Comparison of ENCODE assay signal across 8 cellular contexts in genomic region chr9:127423934-127424668, GRCh38. TPM values are rescaled to one million over a fixed set of nuclear protein-coding genes. Genes with fewer than 3 reads are reported as not detected.
DNase-seq lines count a peak whose midpoint lies in the region; ATAC-seq and TF ChIP-seq lines count a peak whose summit lies in the region.

ZNF79 (plus strand) TSS chr9:127424382; CDS start chr9:127424788, 406 bp downstream.

- TF ChIP-seq POLR2A in breast epithelium (IDR thresholded peaks at IDR 0.05): peak; percentile 46

- intact Hi-C loops in breast epithelium (cut with DNase I; ENCODE audit: low total_unique reads): no loop called here

- H3K9ac ChIP-seq in skeletal muscle tissue (ENCODE audit: low read depth in 1 of 3, low read length in 3 of 3): peak within 1 kb of the TSS; percentile 96 to 99 (median 97)

- H3K4me3 ChIP-seq in WERI-Rb-1 (ENCODE audit: low read depth, low read length) (peak within 1 kb of the TSS; percentile 97), breast epithelium (peak within 1 kb of the TSS; percentile 60 to 87 (median 65)), skeletal muscle tissue (ENCODE audit: low read length in 3 of 3) (peak within 1 kb of the TSS; percentile 93 to 98 (median 96))

- no peaks in the 10 kb centered on the region for H3K27me3 ChIP-seq in WERI-Rb-1 (ENCODE audit: insufficient read depth, low read depth, severe bottlenecking)
- no peaks in the 10 kb centered on the region for H3K27me3 ChIP-seq in breast epithelium
- no peaks in the 10 kb centered on the region for H3K27me3 ChIP-seq in skeletal muscle tissue (ENCODE audit: control insufficient read depth in 3 of 3, insufficient read depth in 3 of 3, low read length in 3 of 3)

- H3K36me3 ChIP-seq in WERI-Rb-1 (peaks cover 41% of the 10 kb centered on the region), breast epithelium (no peaks in the 10 kb centered on the region), skeletal muscle tissue (ENCODE audit: control insufficient read depth in 3 of 3, insufficient read depth in 3 of 3, low read length in 3 of 3) (peaks cover 5 to 7% (median 7%) of the 10 kb centered on the region in 3 donors)

- H3K9me3 ChIP-seq in WERI-Rb-1 (ENCODE audit: severe bottlenecking): no peaks in the 10 kb centered on the region
- H3K9me3 ChIP-seq in breast epithelium: no peaks in the 10 kb centered on the region
- no peaks in the 10 kb centered on the region for H3K9me3 ChIP-seq in skeletal muscle tissue (ENCODE audit: control insufficient read depth in 3 of 3, low read length in 3 of 3)

- H3K4me1 ChIP-seq in breast epithelium (peaks cover 8 to 26% of the 10 kb centered on the region in 2 donors), skeletal muscle tissue (ENCODE audit: control insufficient read depth in 3 of 3, insufficient read depth in 3 of 3, low read length in 3 of 3) (peaks cover 23 to 46% (median 28%) of the 10 kb centered on the region in 3 donors)

- peak within 1 kb of the TSS; percentile 99 for H3K27ac ChIP-seq in WERI-Rb-1
- peak within 1 kb of the TSS; percentile 88 to 91 for H3K27ac ChIP-seq in breast epithelium
- peak within 1 kb of the TSS; percentile 93 for H3K27ac ChIP-seq in skeletal muscle tissue (ENCODE audit: low read depth, low read length)

- ATAC-seq in GM19023 (IDR thresholded peaks at IDR 0.05; ENCODE audit: unreplicated experiment) (peak; percentile 87), HG03175 (IDR thresholded peaks at IDR 0.05; ENCODE audit: unreplicated experiment) (peak; percentile 86)

- peak; percentile 99 for DNase-seq in AG08395 (ENCODE audit: low spot score)
- peak; percentile 76 for DNase-seq in NCI-H2227 treated with DMSO at 0.1 percent for 48 hours (lab: John Stamatoyannopoulos, UW)
- DNase-seq in WERI-Rb-1: peak; percentile 96
- peak; percentile 92 to 95 for DNase-seq in breast epithelium (ENCODE audit: low spot score in 2 of 2)
- peak; percentile 98 for DNase-seq in iPS-NIHi11 (ENCODE audit: low spot score)

- TF ChIP-seq CTCF in WERI-Rb-1 (IDR thresholded peaks at IDR 0.05; ENCODE audit: low read depth, low read length) (no peak), breast epithelium (IDR thresholded peaks at IDR 0.05) (no peak)

RNA-seq across cellular contexts. Expression of gene ZNF79, which starts in this region (rescaled TPM):
- total RNA-seq in breast epithelium (10 to 100 TPM in 2 of 3 donors, 1 to 10 TPM in 1; 7.7 to 16.7 (median 16.0) TPM), skeletal muscle tissue (9.9 TPM)

Comparison
In these comparisons a context has a peak if more than half of its experiments do, and no peak if none do; other contexts are left out.
1. Peak in every context shown above with its lines: DNase-seq, ATAC-seq, H3K4me3 ChIP-seq and H3K27ac ChIP-seq.